22 cellular contexts compared by ENCODE assay signal in the genomic region with DNA sequence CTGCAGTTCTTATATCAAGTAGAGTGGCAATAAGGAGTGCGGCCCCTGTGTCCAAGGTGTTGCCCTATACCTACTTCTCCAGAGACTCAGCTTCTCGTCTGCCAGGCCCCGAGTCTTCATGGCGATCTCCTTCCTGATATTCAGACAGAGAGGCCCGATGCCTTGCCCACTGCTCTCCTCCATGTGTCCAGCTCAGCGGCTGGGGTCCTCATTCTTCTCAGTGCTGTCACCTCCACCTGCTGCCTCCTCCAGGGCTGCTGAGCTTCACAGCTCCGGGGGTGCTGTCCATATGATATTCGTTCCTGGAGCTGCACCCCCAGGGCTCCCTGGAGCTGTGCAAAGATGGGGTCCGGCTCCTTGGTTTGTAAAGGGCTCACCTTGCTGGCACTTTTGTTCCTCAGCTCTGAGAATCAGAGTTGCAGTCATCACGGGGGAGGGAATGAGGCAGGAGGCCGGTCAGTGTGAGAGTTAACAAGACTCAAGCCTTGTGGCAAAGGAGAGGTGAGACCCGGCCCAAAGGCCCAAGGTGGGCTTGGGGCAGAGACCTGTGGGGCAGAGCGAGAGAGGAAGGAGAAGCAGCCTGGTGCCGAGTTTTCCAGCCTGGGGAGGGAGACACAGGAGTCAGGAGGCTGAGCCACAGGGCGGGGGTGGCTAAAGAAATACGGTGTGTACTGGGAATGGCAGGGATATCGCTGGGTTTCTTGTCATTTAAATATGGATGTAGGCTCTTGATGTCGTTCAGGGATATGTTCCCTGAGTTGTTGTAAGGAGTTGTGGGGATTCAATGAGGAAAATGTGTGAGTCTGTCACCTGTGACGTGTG.
A peak's percentile ranks its signal among the peaks of the same experiment; 100 is the strongest.
DNase-seq lines count a peak whose midpoint lies in the region; ATAC-seq and TF ChIP-seq lines count a peak whose summit lies in the region.
"Had no signal": no experiment of that assay in that cellular context is flagged by ENCODE, and none has a peak within 500 bp of the region (broad histone marks: within the 10 kb centered on the region; RNA-seq: fewer than 3 reads in every experiment).

No MANE protein-coding gene starts in this region.

- H3K36me3 ChIP-seq in sigmoid colon, result no peaks in the 10 kb centered on the region
- H3K36me3 ChIP-seq: BLaER1 had no signal

- no peaks in the 10 kb centered on the region for H3K36me3 Mint-ChIP-seq in natural killer cell treated with Interleukin-12 subunit alpha and Interleukin-12 subunit beta and Interleukin-15 and Interleukin-18, amount 100 ng/mL, for 72 hours
- H3K36me3 Mint-ChIP-seq in natural killer cell (no peaks in the 10 kb centered on the region), nephron progenitor cell (ENCODE audit: low read depth) (no peaks in the 10 kb centered on the region)
- H3K36me3 Mint-ChIP-seq: CD4-positive, CD25-positive, alpha-beta regulatory T cell; CD8-positive, alpha-beta T cell had no signal

- H3K27ac ChIP-seq in sigmoid colon, result no peak overlapping the region
- H3K27ac ChIP-seq: 22Rv1, C4-2B, GM23248 had no signal

- H3K27ac Mint-ChIP-seq in natural killer cell treated with Interleukin-12 subunit alpha and Interleukin-12 subunit beta and Interleukin-15 and Interleukin-18, amount 100 ng/mL, for 72 hours, result no peak overlapping the region
- H3K27ac Mint-ChIP-seq in natural killer cell, result no peak overlapping the region
- no peak overlapping the region for H3K27ac Mint-ChIP-seq in nephron progenitor cell
- H3K27ac Mint-ChIP-seq: B cell; CD4-positive, CD25-positive, alpha-beta regulatory T cell; CD8-positive, alpha-beta T cell had no signal

- H3K27me3 ChIP-seq in sigmoid colon, result no peaks in the 10 kb centered on the region
- H3K27me3 ChIP-seq: BLaER1 had no signal

- no peak overlapping the region for H3K4me3 Mint-ChIP-seq in natural killer cell treated with Interleukin-12 subunit alpha and Interleukin-12 subunit beta and Interleukin-15 and Interleukin-18, amount 100 ng/mL, for 72 hours
- H3K4me3 Mint-ChIP-seq in natural killer cell (no peak overlapping the region), nephron progenitor cell (no peak overlapping the region)
- H3K4me3 Mint-ChIP-seq: B cell; CD4-positive, CD25-positive, alpha-beta regulatory T cell; CD8-positive, alpha-beta T cell had no signal

- intact Hi-C loops in natural killer cell (cut with micrococcal nuclease), result no loop called here
- intact Hi-C loops in sigmoid colon (cut with DNase I), result loop anchor here (5.0 kb wide), 1 partner anchor 122 kb away; the partner anchor contains the start of gene CTIF

- no peaks in the 10 kb centered on the region for H3K9me3 ChIP-seq in sigmoid colon
- H3K9me3 ChIP-seq: BLaER1 had no signal

- TF ChIP-seq EP300 in sigmoid colon (IDR thresholded peaks at IDR 0.05), result no peak

- TF ChIP-seq POLR2A in sigmoid colon (IDR thresholded peaks at IDR 0.05), result no peak

- H3K27me3 Mint-ChIP-seq in natural killer cell treated with Interleukin-12 subunit alpha and Interleukin-12 subunit beta and Interleukin-15 and Interleukin-18, amount 100 ng/mL, for 72 hours, result peaks cover 6 to 8% of the 10 kb centered on the region in 2 donors
- peaks cover 4 to 7% of the 10 kb centered on the region in 2 donors for H3K27me3 Mint-ChIP-seq in natural killer cell (ENCODE audit: low read depth in 2 of 2)
- no peaks in the 10 kb centered on the region for H3K27me3 Mint-ChIP-seq in nephron progenitor cell (ENCODE audit: low read depth, poor library complexity)
- H3K27me3 Mint-ChIP-seq: B cell had no signal

- TF ChIP-seq CTCF in natural killer cell (IDR thresholded peaks at IDR 0.05) (no peak), sigmoid colon (IDR thresholded peaks at IDR 0.05) (no peak), nephron progenitor cell (IDR thresholded peaks at IDR 0.05) (no peak)

- H3K4me1 Mint-ChIP-seq in natural killer cell treated with Interleukin-12 subunit alpha and Interleukin-12 subunit beta and Interleukin-15 and Interleukin-18, amount 100 ng/mL, for 72 hours (ENCODE audit: low read depth in 2 of 2), result peaks cover 3 to 12% of the 10 kb centered on the region in 2 donors
- H3K4me1 Mint-ChIP-seq in natural killer cell, result peaks cover 0 to 5% of the 10 kb centered on the region in 2 donors
- peaks cover 35% of the 10 kb centered on the region for H3K4me1 Mint-ChIP-seq in nephron progenitor cell
- H3K4me1 Mint-ChIP-seq: B cell; CD4-positive, CD25-positive, alpha-beta regulatory T cell had no signal

- H3K4me1 ChIP-seq in sigmoid colon, result peaks cover 0 to 31% (median 16%) of the 10 kb centered on the region in 4 donors
- H3K4me1 ChIP-seq: BLaER1 had no signal

- peak; percentile 38 for DNase-seq in activated CD8-positive, alpha-beta memory T cell treated with anti-CD3 and anti-CD28 coated beads, Interleukin-2, amount 50 U/mL, for 48 hours
- DNase-seq in activated CD8-positive, alpha-beta memory T cell treated with anti-CD3 and anti-CD28 coated beads for 24 hours, result no peak
- DNase-seq in natural killer cell treated with Interleukin-12 subunit alpha and Interleukin-12 subunit beta and Interleukin-15 and Interleukin-18, amount 100 ng/mL, for 72 hours (ENCODE audit: low spot score), result peak; percentile 13
- DNase-seq in natural killer cell, result no peak
- DNase-seq in sigmoid colon, result peak; percentile 52
- DNase-seq in islet precursor cell, result no peak
- no peak for DNase-seq in nephron progenitor cell
- DNase-seq: CD4-positive, CD25-positive, alpha-beta regulatory T cell; CD8-positive, alpha-beta T cell; DMS 273 treated with DMSO at 0.1 percent for 48 hours; DMS79; EL; GDM1; GM23248; H7; HCEC 1CT had no signal

- no peak overlapping the region for H3K4me3 ChIP-seq in sigmoid colon
- H3K4me3 ChIP-seq: BLaER1, GM12878, GM23248 had no signal

- no peak for ATAC-seq in natural killer cell treated with Interleukin-12 subunit alpha and Interleukin-12 subunit beta and Interleukin-15 and Interleukin-18, amount 100 ng/mL, for 72 hours
- ATAC-seq in natural killer cell (no peak), HG02623 (IDR thresholded peaks at IDR 0.05; ENCODE audit: unreplicated experiment) (no peak)
- ATAC-seq: CD8-positive, alpha-beta T cell; GM12878 had no signal

- WGBS in sigmoid colon, 2 donors, result 94 to 95% methylated on average over 19 of the region's 19 CpGs

- H3K9me3 Mint-ChIP-seq in natural killer cell treated with Interleukin-12 subunit alpha and Interleukin-12 subunit beta and Interleukin-15 and Interleukin-18, amount 100 ng/mL, for 72 hours, result no peaks in the 10 kb centered on the region
- H3K9me3 Mint-ChIP-seq in natural killer cell (no peaks in the 10 kb centered on the region), nephron progenitor cell (no peaks in the 10 kb centered on the region)
- H3K9me3 Mint-ChIP-seq: CD4-positive, CD25-positive, alpha-beta regulatory T cell; CD8-positive, alpha-beta T cell had no signal

Comparison
In these comparisons a context has a peak if more than half of its experiments do, and no peak if none do; other contexts are left out.
1. DNase-seq: peak in activated CD8-positive, alpha-beta memory T cell treated with anti-CD3 and anti-CD28 coated beads, Interleukin-2, amount 50 U/mL, for 48 hours (single experiment), natural killer cell treated with Interleukin-12 subunit alpha and Interleukin-12 subunit beta and Interleukin-15 and Interleukin-18, amount 100 ng/mL, for 72 hours (single experiment) and sigmoid colon (single experiment); none in activated CD8-positive, alpha-beta memory T cell treated with anti-CD3 and anti-CD28 coated beads for 24 hours (single experiment), natural killer cell (single experiment), islet precursor cell (single experiment) and nephron progenitor cell (single experiment).